18 cellular contexts compared by ENCODE assay signal in the genomic region with DNA sequence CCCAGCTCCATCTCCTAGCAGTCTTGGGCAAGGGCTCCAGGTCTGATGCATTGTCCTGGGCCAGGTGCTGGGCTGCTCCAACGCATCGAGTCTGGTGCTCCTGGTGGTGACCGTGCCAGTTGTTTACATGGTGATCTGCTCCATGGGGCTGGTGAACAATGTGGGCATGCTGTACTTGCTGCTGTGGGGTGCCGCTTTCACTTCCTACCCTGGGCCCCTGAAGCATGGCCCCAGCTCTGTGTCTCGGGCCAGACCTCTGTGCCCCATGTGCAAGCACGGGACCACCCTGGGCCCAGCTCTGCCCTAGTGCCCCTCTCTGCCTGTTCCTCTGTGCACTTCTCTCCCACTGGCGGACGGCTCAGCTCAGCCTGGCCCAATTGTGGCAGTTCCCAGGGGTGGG.
"Had no signal": no experiment of that assay in that cellular context is flagged by ENCODE, and none has a peak within 500 bp of the region (broad histone marks: within the 10 kb centered on the region; RNA-seq: fewer than 3 reads in every experiment).

No MANE protein-coding gene starts in this region.

- DNase-seq: activated B cell treated with CpG ODN at 0.5 μM for 24 hours; activated CD4-positive, alpha-beta T cell treated with anti-CD3 and anti-CD28 coated beads for 48 hours; activated CD8-positive, alpha-beta T cell treated with anti-CD3 and anti-CD28 coated beads for 36 hours; activated gamma-delta T cell; activated T-cell treated with anti-CD3 and anti-CD28 coated beads, Interleukin-2, amount 50 U/mL, for 48 hours; amygdala; brain microvascular endothelial cell; cortex of kidney; effector CD4-positive, alpha-beta T cell; foreskin fibroblast; islet precursor cell; spleen; stimulated activated CD4-positive, alpha-beta T cell treated with anti-CD3 and anti-CD28 coated beads, Interleukin-2, amount 100 ng/mL, for 24 hours; uterus had no signal

- H3K27ac Mint-ChIP-seq: activated B cell treated with CpG ODN at 0.5 μM for 24 hours; activated CD8-positive, alpha-beta T cell treated with anti-CD3 and anti-CD28 coated beads for 36 hours; activated naive CD8-positive, alpha-beta T cell; memory B cell; T-helper 2 cell treated with Interferon-gamma antibody and Interleukin-4, amounts not matched to agents 5 μg/mL and 100 μg/mL, for 36 hours had no signal

- H3K9me3 Mint-ChIP-seq: activated B cell treated with CpG ODN at 0.5 μM for 24 hours; activated CD8-positive, alpha-beta T cell treated with anti-CD3 and anti-CD28 coated beads for 36 hours; memory B cell; T-helper 2 cell treated with Interferon-gamma antibody and Interleukin-4, amounts not matched to agents 5 μg/mL and 100 μg/mL, for 36 hours had no signal

- H3K4me1 ChIP-seq: left lung, uterus had no signal

- ATAC-seq: activated CD8-positive, alpha-beta T cell treated with anti-CD3 and anti-CD28 coated beads for 36 hours; left lung had no signal

- H3K4me3 ChIP-seq: left lung, spleen, uterus had no signal

- H3K4me3 Mint-ChIP-seq: activated B cell treated with CpG ODN at 0.5 μM for 24 hours; activated CD8-positive, alpha-beta T cell treated with anti-CD3 and anti-CD28 coated beads for 36 hours; activated naive CD8-positive, alpha-beta T cell; memory B cell; T-helper 2 cell treated with Interferon-gamma antibody and Interleukin-4, amounts not matched to agents 5 μg/mL and 100 μg/mL, for 36 hours had no signal

- H3K36me3 ChIP-seq: brain microvascular endothelial cell, left lung, uterus had no signal

- H3K9me3 ChIP-seq: left lung, spleen, uterus had no signal

- H3K27me3 Mint-ChIP-seq: activated B cell treated with CpG ODN at 0.5 μM for 24 hours; activated CD8-positive, alpha-beta T cell treated with anti-CD3 and anti-CD28 coated beads for 36 hours; activated naive CD8-positive, alpha-beta T cell; memory B cell had no signal

- H3K27me3 ChIP-seq: brain microvascular endothelial cell, left lung, spleen, uterus had no signal

- H3K27ac ChIP-seq: brain microvascular endothelial cell, left lung, uterus had no signal
